Comparison of ENCODE assay signal across 8 cellular contexts in the genomic region with DNA sequence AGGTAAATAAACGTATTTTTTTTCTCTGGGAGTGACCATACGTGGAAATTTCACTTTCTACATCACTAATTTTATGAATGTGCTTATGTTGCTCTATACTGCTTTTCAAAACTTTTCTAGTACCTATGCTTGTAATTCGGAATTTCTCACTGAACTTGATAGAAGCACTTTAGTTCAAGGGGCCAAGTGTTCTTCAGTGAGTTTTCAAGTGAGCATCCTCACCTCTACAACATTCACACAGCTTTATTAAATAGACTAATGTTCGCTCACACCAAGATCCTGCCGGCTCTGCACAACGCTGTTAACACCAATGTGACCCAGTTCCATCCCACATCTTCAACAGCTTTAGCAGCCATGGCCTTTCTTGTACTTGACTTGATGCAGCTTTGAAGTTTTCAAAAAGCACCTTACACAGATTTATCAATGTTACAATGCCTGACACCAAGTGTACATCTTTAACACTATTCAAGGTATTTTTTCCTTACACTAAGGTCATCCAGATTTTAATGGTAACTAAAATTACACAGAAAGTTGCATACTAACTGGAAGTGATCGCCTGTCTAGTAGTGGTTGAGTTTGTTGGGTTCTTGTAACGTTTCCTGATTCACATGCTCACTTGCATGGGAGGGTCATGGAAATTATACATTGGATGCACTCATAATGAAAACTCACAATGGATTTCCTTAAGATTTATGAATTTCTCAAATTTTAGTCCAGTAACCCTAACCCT. TPM values are rescaled to one million over a fixed set of nuclear protein-coding genes. Genes with fewer than 3 reads are reported as not detected.
DNase-seq lines count a peak whose midpoint lies in the region; ATAC-seq and TF ChIP-seq lines count a peak whose summit lies in the region.

No MANE protein-coding gene starts in this region.

- peak overlapping the region in 1 of 2 experiments; percentile 73 for H3K18ac ChIP-seq in mesenchymal stem cell (ENCODE audit: low read depth in 1 of 2, low read length in 2 of 2)
- no peak overlapping the region for H3K18ac ChIP-seq in mesendoderm (ENCODE audit: low read length)

- peaks cover 42% of the 10 kb centered on the region for H3K36me3 Mint-ChIP-seq in stimulated activated naive CD8-positive, alpha-beta T cell treated with anti-CD3 and anti-CD28 coated beads, Interleukin-15, Interleukin-2, amounts not matched to agents 100 ng/mL and 50 ng/mL, for 24 hours (ENCODE audit: low read depth)
- H3K36me3 Mint-ChIP-seq in MCF 10A (ENCODE audit: insufficient read depth, unreplicated experiment): peaks cover 70% of the 10 kb centered on the region

- no peak for ATAC-seq in stimulated activated naive CD8-positive, alpha-beta T cell treated with anti-CD3 and anti-CD28 coated beads, Interleukin-15, Interleukin-2, amounts not matched to agents 100 U/mL and 50 U/mL, for 24 hours
- ATAC-seq in GM18907 (IDR thresholded peaks at IDR 0.05; ENCODE audit: unreplicated experiment) (no peak), HG03097 (IDR thresholded peaks at IDR 0.05; ENCODE audit: low FRiP score, unreplicated experiment) (no peak)

- H3K4me1 ChIP-seq in mesenchymal stem cell (ENCODE audit: control insufficient read depth, insufficient read depth, low read depth, low read length): peaks cover 6% of the 10 kb centered on the region
- no peaks in the 10 kb centered on the region for H3K4me1 ChIP-seq in mesendoderm (ENCODE audit: control insufficient read depth, low read depth, low read length)

- H3K4me3 ChIP-seq in mesenchymal stem cell (ENCODE audit: insufficient read depth in 1 of 2, low read depth in 1 of 2, low read length in 2 of 2) (peak overlapping the region in 1 of 2 experiments; percentile 75), mesendoderm (ENCODE audit: low read length) (no peak overlapping the region)

- H2BK15ac ChIP-seq in mesenchymal stem cell (ENCODE audit: low read depth, poor library complexity, severe bottlenecking) (no peak overlapping the region), mesendoderm (replicated peaks; ENCODE audit: low read depth) (no peak overlapping the region)

- H3K4me2 ChIP-seq in mesenchymal stem cell (ENCODE audit: low read length, poor library complexity, severe bottlenecking) (peak overlapping the region; percentile 5), mesendoderm (ENCODE audit: low read length) (no peak overlapping the region)

- no peaks in the 10 kb centered on the region for H3K9me3 Mint-ChIP-seq in stimulated activated naive CD8-positive, alpha-beta T cell treated with anti-CD3 and anti-CD28 coated beads, Interleukin-15, Interleukin-2, amounts not matched to agents 100 ng/mL and 50 ng/mL, for 24 hours
- no peaks in the 10 kb centered on the region for H3K9me3 Mint-ChIP-seq in MCF 10A (ENCODE audit: unreplicated experiment)

- H3K27ac Mint-ChIP-seq in stimulated activated naive CD8-positive, alpha-beta T cell treated with anti-CD3 and anti-CD28 coated beads, Interleukin-15, Interleukin-2, amounts not matched to agents 100 ng/mL and 50 ng/mL, for 24 hours: peak overlapping the region; percentile 60
- H3K27ac Mint-ChIP-seq in MCF 10A (ENCODE audit: low read depth, unreplicated experiment): peak overlapping the region; percentile 68

- TF ChIP-seq CTCF in MCF 10A (IDR thresholded peaks at IDR 0.05; ENCODE audit: unreplicated experiment): no peak

- H2AFZ ChIP-seq in mesenchymal stem cell (ENCODE audit: low read depth, low read length): no peak overlapping the region

- H2BK12ac ChIP-seq in mesenchymal stem cell (ENCODE audit: low read length in 2 of 2): no peak overlapping the region

- intact Hi-C loops in MCF 10A (cut with micrococcal nuclease): loop anchor here (1.0 to 10.0 kb wide), 2 partner anchors 29 to 395 kb away; no protein-coding TSS in a partner anchor

- H3K9ac ChIP-seq in mesenchymal stem cell (ENCODE audit: low read length): peak overlapping the region; percentile 87
- no peak overlapping the region for H3K9ac ChIP-seq in mesendoderm (ENCODE audit: low read length)

- no peak overlapping the region for H3K23ac ChIP-seq in mesenchymal stem cell (ENCODE audit: low read length in 2 of 2)
- no peak overlapping the region for H3K23ac ChIP-seq in mesendoderm (ENCODE audit: low read length)

- H3K27me3 ChIP-seq in mesenchymal stem cell (ENCODE audit: control insufficient read depth in 1 of 2, insufficient read depth in 1 of 2, low read length in 2 of 2) (no peaks in the 10 kb centered on the region), mesendoderm (ENCODE audit: insufficient read depth, low read length, poor library complexity) (no peaks in the 10 kb centered on the region)

- H3K79me2 ChIP-seq in mesendoderm (ENCODE audit: control insufficient read depth, insufficient read depth, low read length): peaks cover 27% of the 10 kb centered on the region

- no peak for DNase-seq in stimulated activated naive CD8-positive, alpha-beta T cell treated with anti-CD3 and anti-CD28 coated beads, Interleukin-15, Interleukin-2, amounts not matched to agents 100 U/mL and 50 U/mL, for 24 hours
- peak; percentile 61 for DNase-seq in MCF 10A (ENCODE audit: unreplicated experiment)
- DNase-seq in mesenchymal stem cell: peak; percentile 87
- no peak for DNase-seq in C1 segment of cervical spinal cord (lab: John Stamatoyannopoulos, UW)
- no peak for DNase-seq in mesendoderm

- H3K4me1 Mint-ChIP-seq in stimulated activated naive CD8-positive, alpha-beta T cell treated with anti-CD3 and anti-CD28 coated beads, Interleukin-15, Interleukin-2, amounts not matched to agents 100 ng/mL and 50 ng/mL, for 24 hours (ENCODE audit: low read depth): peaks cover 50% of the 10 kb centered on the region
- H3K4me1 Mint-ChIP-seq in MCF 10A (ENCODE audit: insufficient read depth, unreplicated experiment): peaks cover 36% of the 10 kb centered on the region

- H4K8ac ChIP-seq in mesenchymal stem cell (ENCODE audit: low read length) (no peak overlapping the region), mesendoderm (ENCODE audit: low read depth, low read length) (no peak overlapping the region)

- no peaks in the 10 kb centered on the region for H3K27me3 Mint-ChIP-seq in stimulated activated naive CD8-positive, alpha-beta T cell treated with anti-CD3 and anti-CD28 coated beads, Interleukin-15, Interleukin-2, amounts not matched to agents 100 ng/mL and 50 ng/mL, for 24 hours
- H3K27me3 Mint-ChIP-seq in MCF 10A (ENCODE audit: insufficient read depth, unreplicated experiment): no peaks in the 10 kb centered on the region

- H2BK120ac ChIP-seq in mesenchymal stem cell (ENCODE audit: low read depth, low read length) (no peak overlapping the region), mesendoderm (ENCODE audit: low read depth, low read length) (no peak overlapping the region)

- no peaks in the 10 kb centered on the region for H3K9me3 ChIP-seq in mesenchymal stem cell (ENCODE audit: control insufficient read depth, low read length)

- peaks cover 17 to 36% of the 10 kb centered on the region in 2 experiments for H3K36me3 ChIP-seq in mesenchymal stem cell (ENCODE audit: control insufficient read depth in 1 of 2, insufficient read depth in 2 of 2, low read depth in 1 of 2, low read length in 2 of 2)
- H3K36me3 ChIP-seq in mesendoderm (ENCODE audit: control insufficient read depth, insufficient read depth, low read length): peaks cover 14% of the 10 kb centered on the region

- no peak overlapping the region for H3K14ac ChIP-seq in mesenchymal stem cell (ENCODE audit: low read length in 2 of 2)

- H3K79me1 ChIP-seq in mesenchymal stem cell (replicated peaks; ENCODE audit: low read length, poor library complexity, severe bottlenecking) (peaks cover 3% of the 10 kb centered on the region), mesendoderm (ENCODE audit: low read length) (peaks cover 6% of the 10 kb centered on the region)

- no peak overlapping the region for H3K4ac ChIP-seq in mesenchymal stem cell (ENCODE audit: low read depth in 1 of 2, low read length in 2 of 2)
- H3K4ac ChIP-seq in mesendoderm (ENCODE audit: low read depth, low read length): no peak overlapping the region

- H3K4me3 Mint-ChIP-seq in stimulated activated naive CD8-positive, alpha-beta T cell treated with anti-CD3 and anti-CD28 coated beads, Interleukin-15, Interleukin-2, amounts not matched to agents 100 ng/mL and 50 ng/mL, for 24 hours: peak overlapping the region; percentile 55
- H3K4me3 Mint-ChIP-seq in MCF 10A (ENCODE audit: unreplicated experiment): peak overlapping the region; percentile 77

- no peak overlapping the region for H4K91ac ChIP-seq in mesenchymal stem cell (ENCODE audit: low read length)

- no peak overlapping the region for H3K56ac ChIP-seq in mesendoderm (ENCODE audit: low read length)

- H2BK5ac ChIP-seq in mesenchymal stem cell (ENCODE audit: low read depth, low read length, poor library complexity, severe bottlenecking) (no peak overlapping the region), mesendoderm (ENCODE audit: low read length) (no peak overlapping the region)

- 80% methylated on average over 6 of the region's 8 CpGs for WGBS in mesenchymal stem cell
- no CpG with 5 or more reads among the region's 8 CpGs for WGBS in mesendoderm (ENCODE audit: extremely low coverage, insufficient coverage, low lambda C conversion rate)

- no peak overlapping the region for H4K5ac ChIP-seq in mesendoderm (ENCODE audit: low read length)

- H2AK5ac ChIP-seq in mesenchymal stem cell (ENCODE audit: low read length, severe bottlenecking) (no peak overlapping the region), mesendoderm (ENCODE audit: low read length) (no peak overlapping the region)

- POLR2A ChIA-PET in MCF 10A (lab: Yijun Ruan, JAX): interaction anchor here (0.6 to 21.4 kb wide), 12 partner anchors 10 to 1934 kb away, joined by 3 to 2121 read pairs (median 4); partner anchors contain the start of gene UBC

- CTCF ChIA-PET in MCF 10A (lab: Yijun Ruan, JAX): interaction anchor here (0.7 to 8.6 kb wide), 3 partner anchors 14 to 27 kb away, joined by 3 to 200 read pairs (median 3); no protein-coding TSS in a partner anchor

- H3K27ac ChIP-seq in mesenchymal stem cell (ENCODE audit: low read length, poor library complexity, severe bottlenecking) (peak overlapping the region; percentile 27), mesendoderm (ENCODE audit: low read depth, low read length) (no peak overlapping the region)

- BruUV-seq in MCF 10A (replicated peaks; lab: Mats Ljungman, UMichigan): no TSS peak

RNA-seq across cellular contexts. Expression of gene UBC, which starts 4.5 kb away (rescaled TPM):
- total RNA-seq in MCF 10A (2022): 1,485 and 1,602 TPM in 2 replicates
- 1,267 TPM for polyA plus RNA-seq in mesenchymal stem cell (2013, experiment 1 of 2)
- 1,268 TPM for polyA plus RNA-seq in mesenchymal stem cell (2013, experiment 2 of 2)
- polyA plus RNA-seq in mesendoderm (2013, experiment 1 of 2): 737 TPM
- polyA plus RNA-seq in mesendoderm (2013, experiment 2 of 2): 751 TPM

RNA-seq across cellular contexts. Expression of gene SCARB1, which starts 46.3 kb away (rescaled TPM):
- 48.2 and 71.0 TPM in 2 replicates for total RNA-seq in MCF 10A (2022)
- 69.1 TPM for polyA plus RNA-seq in mesenchymal stem cell (2013, experiment 1 of 2)
- 62.0 TPM for polyA plus RNA-seq in mesenchymal stem cell (2013, experiment 2 of 2)
- 55.4 TPM for polyA plus RNA-seq in mesendoderm (2013, experiment 1 of 2)
- polyA plus RNA-seq in mesendoderm (2013, experiment 2 of 2): 56.4 TPM

Comparison
In these comparisons a context has a peak if more than half of its experiments do, and no peak if none do; other contexts are left out.
1. DNase-seq: peak in MCF 10A (single experiment) and mesenchymal stem cell (single experiment); none in stimulated activated naive CD8-positive, alpha-beta T cell treated with anti-CD3 and anti-CD28 coated beads, Interleukin-15, Interleukin-2, amounts not matched to agents 100 U/mL and 50 U/mL, for 24 hours (single experiment), C1 segment of cervical spinal cord (0 of 14) and mesendoderm (single experiment).